ENCODE assay signal across 1 cellular context in the genomic region with DNA sequence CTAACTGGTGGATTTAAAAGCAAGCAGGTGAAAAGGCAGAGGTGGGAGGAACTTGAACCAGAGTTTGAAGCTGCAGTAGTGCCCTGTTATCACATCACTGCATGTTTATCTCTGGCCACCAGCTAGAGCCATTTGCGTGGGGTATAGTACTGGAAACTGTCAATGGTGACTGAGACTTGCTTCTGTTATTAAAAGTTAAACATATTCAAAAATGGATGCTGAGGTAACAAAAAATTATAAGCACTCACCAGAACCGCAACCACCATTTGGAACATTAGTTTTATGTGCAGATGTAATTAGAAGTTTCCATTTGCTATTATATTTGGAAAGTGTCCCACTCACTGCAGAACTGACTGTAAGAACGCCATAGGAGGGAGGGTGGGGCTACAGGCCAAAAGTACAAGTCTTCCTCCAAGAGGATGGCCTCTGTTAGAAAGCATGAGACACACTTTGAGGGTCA.
TF ChIP-seq lines count a peak whose summit lies in the region.

No MANE protein-coding gene starts in this region.

TF ChIP-seq in K562, 482 proteins besides CTCF, POLR2A, EP300 and RAD21 (continued from another document and continues in another):
- TF ChIP-seq, protein P1, sequence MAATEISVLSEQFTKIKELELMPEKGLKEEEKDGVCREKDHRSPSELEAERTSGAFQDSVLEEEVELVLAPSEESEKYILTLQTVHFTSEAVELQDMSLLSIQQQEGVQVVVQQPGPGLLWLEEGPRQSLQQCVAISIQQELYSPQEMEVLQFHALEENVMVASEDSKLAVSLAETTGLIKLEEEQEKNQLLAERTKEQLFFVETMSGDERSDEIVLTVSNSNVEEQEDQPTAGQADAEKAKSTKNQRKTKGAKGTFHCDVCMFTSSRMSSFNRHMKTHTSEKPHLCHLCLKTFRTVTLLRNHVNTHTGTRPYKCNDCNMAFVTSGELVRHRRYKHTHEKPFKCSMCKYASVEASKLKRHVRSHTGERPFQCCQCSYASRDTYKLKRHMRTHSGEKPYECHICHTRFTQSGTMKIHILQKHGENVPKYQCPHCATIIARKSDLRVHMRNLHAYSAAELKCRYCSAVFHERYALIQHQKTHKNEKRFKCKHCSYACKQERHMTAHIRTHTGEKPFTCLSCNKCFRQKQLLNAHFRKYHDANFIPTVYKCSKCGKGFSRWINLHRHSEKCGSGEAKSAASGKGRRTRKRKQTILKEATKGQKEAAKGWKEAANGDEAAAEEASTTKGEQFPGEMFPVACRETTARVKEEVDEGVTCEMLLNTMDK (IDR thresholded peaks at IDR 0.05; ENCODE audit: borderline replicate concordance, insufficient read depth, low read depth, low read length, poor library complexity, severe bottlenecking), result no peak
- TF ChIP-seq ZNF431 (CRISPR knock-in tag; IDR thresholded peaks at IDR 0.05) (no peak), SPI1 (IDR thresholded peaks at IDR 0.05; ENCODE audit: borderline replicate concordance, low read depth, low read length) (0 out of 2 replicates have a peak, but pooled peaks have one; percentile 45), NCOA1 (IDR thresholded peaks at IDR 0.05; ENCODE audit: low read depth) (peak; percentile 74; the same call in 1 of the 2 replicates), ZSCAN32 (CRISPR knock-in tag; IDR thresholded peaks at IDR 0.05) (no peak), ZKSCAN8 (CRISPR knock-in tag; IDR thresholded peaks at IDR 0.05) (no peak), DMBX1 (CRISPR knock-in tag; IDR thresholded peaks at IDR 0.05; ENCODE audit: borderline replicate concordance) (no peak), YBX1 (IDR thresholded peaks at IDR 0.05) (no peak), MAFG (tag; conservative IDR thresholded peaks at IDR 0.05) (peak; percentile 65), BHLHE40 (IDR thresholded peaks at IDR 0.05; ENCODE audit: low read length) (no peak), ARNT (IDR thresholded peaks at IDR 0.05) (peak; percentile 76 to 79; a peak in 3 of 4 replicates), RUNX1 (IDR thresholded peaks at IDR 0.05; ENCODE audit: low read depth) (no peak), KDM4B (IDR thresholded peaks at IDR 0.05; ENCODE audit: borderline replicate concordance in 2 of 2, low read depth in 1 of 2) (no peak), ARID2 (IDR thresholded peaks at IDR 0.05) (no peak), NEUROD1 (IDR thresholded peaks at IDR 0.05; ENCODE audit: borderline replicate concordance, low read depth, low read length, partially characterized antibody) (peak; percentile 72), PYGO2 (tag; IDR thresholded peaks at IDR 0.05) (no peak), CBX3 (IDR thresholded peaks at IDR 0.05; ENCODE audit: borderline replicate concordance in 1 of 2, low read length in 2 of 2) (peak in 1 of 2 experiments; percentile 64; a peak in 1 of 3 replicates), NR1H2 (CRISPR knock-in tag; IDR thresholded peaks at IDR 0.05) (no peak), RFX5 (IDR thresholded peaks at IDR 0.05; ENCODE audit: low read depth, low read length) (no peak), ZNF57 (CRISPR knock-in tag; IDR thresholded peaks at IDR 0.05) (no peak), ZNF76 (CRISPR knock-in tag; IDR thresholded peaks at IDR 0.05; ENCODE audit: borderline replicate concordance) (no peak), RBM15 (IDR thresholded peaks at IDR 0.05; ENCODE audit: insufficient read depth, low read length) (no peak), ZNF217 (CRISPR knock-in tag; IDR thresholded peaks at IDR 0.05) (no peak), HDAC1 (IDR thresholded peaks at IDR 0.05) (peak; percentile 37 to 85; a peak in 2 of 4 replicates), CSDE1 (IDR thresholded peaks at IDR 0.05) (no peak), KAT7 (CRISPR knock-in tag; IDR thresholded peaks at IDR 0.05; ENCODE audit: borderline replicate concordance) (no peak), ARHGAP35 (IDR thresholded peaks at IDR 0.05; ENCODE audit: partially characterized antibody) (no peak), ZNF79 (CRISPR knock-in tag; IDR thresholded peaks at IDR 0.05; ENCODE audit: low read depth) (no peak), CHD1 (IDR thresholded peaks at IDR 0.05; ENCODE audit: low read length) (no peak), JUND (IDR thresholded peaks at IDR 0.05; ENCODE audit: borderline replicate concordance, low read depth, low read length) (peak; percentile 58; the same call in 1 of the 2 replicates), JUND (tag; IDR thresholded peaks at IDR 0.05; ENCODE audit: borderline replicate concordance, low read depth, low read length) (no peak; the same call in 2 of the 3 replicates), ZNF778 (CRISPR knock-in tag; IDR thresholded peaks at IDR 0.05) (no peak), TCF7L2 (IDR thresholded peaks at IDR 0.05; ENCODE audit: low read depth, low read length) (no peak), CBX5 (IDR thresholded peaks at IDR 0.05; ENCODE audit: borderline replicate concordance, low read depth) (no peak; the same call in 1 of the 2 replicates), MAFK (IDR thresholded peaks at IDR 0.05; ENCODE audit: low read length) (no peak), TRIM28 (IDR thresholded peaks at IDR 0.05) (no peak; the same call in 1 of the 2 replicates), CBX2 (IDR thresholded peaks at IDR 0.05; ENCODE audit: insufficient read depth, low read length, poor library complexity, severe bottlenecking) (no peak), KDM5B (IDR thresholded peaks at IDR 0.05; ENCODE audit: insufficient replicate concordance, low read depth, low read length) (no peak), MCM5 (IDR thresholded peaks at IDR 0.05; ENCODE audit: low read depth) (no peak), SRF (CRISPR knock-in tag; IDR thresholded peaks at IDR 0.05) (no peak), MTA2 (IDR thresholded peaks at IDR 0.05; ENCODE audit: low read depth) (peak; percentile 90), RBM14 (IDR thresholded peaks at IDR 0.05; ENCODE audit: borderline replicate concordance, insufficient read depth, low read depth, low read length) (no peak), ZNF146 (CRISPR knock-in tag; IDR thresholded peaks at IDR 0.05; ENCODE audit: unreplicated experiment) (no peak), L3MBTL2 (IDR thresholded peaks at IDR 0.05) (peak; percentile 36; the same call in 1 of the 2 replicates), BRCA1 (IDR thresholded peaks at IDR 0.05) (no peak), BRCA1 (CRISPR knock-in tag; IDR thresholded peaks at IDR 0.05) (no peak)
- TF ChIP-seq, protein P2, sequence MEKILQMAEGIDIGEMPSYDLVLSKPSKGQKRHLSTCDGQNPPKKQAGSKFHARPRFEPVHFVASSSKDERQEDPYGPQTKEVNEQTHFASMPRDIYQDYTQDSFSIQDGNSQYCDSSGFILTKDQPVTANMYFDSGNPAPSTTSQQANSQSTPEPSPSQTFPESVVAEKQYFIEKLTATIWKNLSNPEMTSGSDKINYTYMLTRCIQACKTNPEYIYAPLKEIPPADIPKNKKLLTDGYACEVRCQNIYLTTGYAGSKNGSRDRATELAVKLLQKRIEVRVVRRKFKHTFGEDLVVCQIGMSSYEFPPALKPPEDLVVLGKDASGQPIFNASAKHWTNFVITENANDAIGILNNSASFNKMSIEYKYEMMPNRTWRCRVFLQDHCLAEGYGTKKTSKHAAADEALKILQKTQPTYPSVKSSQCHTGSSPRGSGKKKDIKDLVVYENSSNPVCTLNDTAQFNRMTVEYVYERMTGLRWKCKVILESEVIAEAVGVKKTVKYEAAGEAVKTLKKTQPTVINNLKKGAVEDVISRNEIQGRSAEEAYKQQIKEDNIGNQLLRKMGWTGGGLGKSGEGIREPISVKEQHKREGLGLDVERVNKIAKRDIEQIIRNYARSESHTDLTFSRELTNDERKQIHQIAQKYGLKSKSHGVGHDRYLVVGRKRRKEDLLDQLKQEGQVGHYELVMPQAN (IDR thresholded peaks at IDR 0.05; ENCODE audit: borderline replicate concordance), result no peak
- TF ChIP-seq, protein P3, sequence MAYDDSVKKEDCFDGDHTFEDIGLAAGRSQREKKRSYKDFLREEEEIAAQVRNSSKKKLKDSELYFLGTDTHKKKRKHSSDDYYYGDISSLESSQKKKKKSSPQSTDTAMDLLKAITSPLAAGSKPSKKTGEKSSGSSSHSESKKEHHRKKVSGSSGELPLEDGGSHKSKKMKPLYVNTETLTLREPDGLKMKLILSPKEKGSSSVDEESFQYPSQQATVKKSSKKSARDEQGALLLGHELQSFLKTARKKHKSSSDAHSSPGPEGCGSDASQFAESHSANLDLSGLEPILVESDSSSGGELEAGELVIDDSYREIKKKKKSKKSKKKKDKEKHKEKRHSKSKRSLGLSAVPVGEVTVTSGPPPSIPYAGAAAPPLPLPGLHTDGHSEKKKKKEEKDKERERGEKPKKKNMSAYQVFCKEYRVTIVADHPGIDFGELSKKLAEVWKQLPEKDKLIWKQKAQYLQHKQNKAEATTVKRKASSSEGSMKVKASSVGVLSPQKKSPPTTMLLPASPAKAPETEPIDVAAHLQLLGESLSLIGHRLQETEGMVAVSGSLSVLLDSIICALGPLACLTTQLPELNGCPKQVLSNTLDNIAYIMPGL (CRISPR knock-in tag; IDR thresholded peaks at IDR 0.05), result no peak
- TF ChIP-seq, protein P4, sequence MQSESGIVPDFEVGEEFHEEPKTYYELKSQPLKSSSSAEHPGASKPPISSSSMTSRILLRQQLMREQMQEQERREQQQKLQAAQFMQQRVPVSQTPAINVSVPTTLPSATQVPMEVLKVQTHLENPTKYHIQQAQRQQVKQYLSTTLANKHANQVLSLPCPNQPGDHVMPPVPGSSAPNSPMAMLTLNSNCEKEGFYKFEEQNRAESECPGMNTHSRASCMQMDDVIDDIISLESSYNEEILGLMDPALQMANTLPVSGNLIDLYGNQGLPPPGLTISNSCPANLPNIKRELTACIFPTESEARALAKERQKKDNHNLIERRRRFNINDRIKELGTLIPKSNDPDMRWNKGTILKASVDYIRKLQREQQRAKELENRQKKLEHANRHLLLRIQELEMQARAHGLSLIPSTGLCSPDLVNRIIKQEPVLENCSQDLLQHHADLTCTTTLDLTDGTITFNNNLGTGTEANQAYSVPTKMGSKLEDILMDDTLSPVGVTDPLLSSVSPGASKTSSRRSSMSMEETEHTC (IDR thresholded peaks at IDR 0.05), result no peak; the same call in 1 of the 2 replicates
- TF ChIP-seq, protein P5, sequence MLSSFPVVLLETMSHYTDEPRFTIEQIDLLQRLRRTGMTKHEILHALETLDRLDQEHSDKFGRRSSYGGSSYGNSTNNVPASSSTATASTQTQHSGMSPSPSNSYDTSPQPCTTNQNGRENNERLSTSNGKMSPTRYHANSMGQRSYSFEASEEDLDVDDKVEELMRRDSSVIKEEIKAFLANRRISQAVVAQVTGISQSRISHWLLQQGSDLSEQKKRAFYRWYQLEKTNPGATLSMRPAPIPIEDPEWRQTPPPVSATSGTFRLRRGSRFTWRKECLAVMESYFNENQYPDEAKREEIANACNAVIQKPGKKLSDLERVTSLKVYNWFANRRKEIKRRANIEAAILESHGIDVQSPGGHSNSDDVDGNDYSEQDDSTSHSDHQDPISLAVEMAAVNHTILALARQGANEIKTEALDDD (IDR thresholded peaks at IDR 0.05), result peak; percentile 80
- TF ChIP-seq, protein P6, sequence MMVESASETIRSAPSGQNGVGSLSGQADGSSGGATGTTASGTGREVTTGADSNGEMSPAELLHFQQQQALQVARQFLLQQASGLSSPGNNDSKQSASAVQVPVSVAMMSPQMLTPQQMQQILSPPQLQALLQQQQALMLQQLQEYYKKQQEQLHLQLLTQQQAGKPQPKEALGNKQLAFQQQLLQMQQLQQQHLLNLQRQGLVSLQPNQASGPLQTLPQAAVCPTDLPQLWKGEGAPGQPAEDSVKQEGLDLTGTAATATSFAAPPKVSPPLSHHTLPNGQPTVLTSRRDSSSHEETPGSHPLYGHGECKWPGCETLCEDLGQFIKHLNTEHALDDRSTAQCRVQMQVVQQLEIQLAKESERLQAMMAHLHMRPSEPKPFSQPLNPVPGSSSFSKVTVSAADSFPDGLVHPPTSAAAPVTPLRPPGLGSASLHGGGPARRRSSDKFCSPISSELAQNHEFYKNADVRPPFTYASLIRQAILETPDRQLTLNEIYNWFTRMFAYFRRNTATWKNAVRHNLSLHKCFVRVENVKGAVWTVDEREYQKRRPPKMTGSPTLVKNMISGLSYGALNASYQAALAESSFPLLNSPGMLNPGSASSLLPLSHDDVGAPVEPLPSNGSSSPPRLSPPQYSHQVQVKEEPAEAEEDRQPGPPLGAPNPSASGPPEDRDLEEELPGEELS (CRISPR knock-in tag; IDR thresholded peaks at IDR 0.05; ENCODE audit: borderline replicate concordance), result no peak
- TF ChIP-seq, protein P7, sequence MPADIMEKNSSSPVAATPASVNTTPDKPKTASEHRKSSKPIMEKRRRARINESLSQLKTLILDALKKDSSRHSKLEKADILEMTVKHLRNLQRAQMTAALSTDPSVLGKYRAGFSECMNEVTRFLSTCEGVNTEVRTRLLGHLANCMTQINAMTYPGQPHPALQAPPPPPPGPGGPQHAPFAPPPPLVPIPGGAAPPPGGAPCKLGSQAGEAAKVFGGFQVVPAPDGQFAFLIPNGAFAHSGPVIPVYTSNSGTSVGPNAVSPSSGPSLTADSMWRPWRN (IDR thresholded peaks at IDR 0.05; ENCODE audit: low read depth), result peak; percentile 46; the same call in 1 of the 2 replicates
- TF ChIP-seq, protein P8, sequence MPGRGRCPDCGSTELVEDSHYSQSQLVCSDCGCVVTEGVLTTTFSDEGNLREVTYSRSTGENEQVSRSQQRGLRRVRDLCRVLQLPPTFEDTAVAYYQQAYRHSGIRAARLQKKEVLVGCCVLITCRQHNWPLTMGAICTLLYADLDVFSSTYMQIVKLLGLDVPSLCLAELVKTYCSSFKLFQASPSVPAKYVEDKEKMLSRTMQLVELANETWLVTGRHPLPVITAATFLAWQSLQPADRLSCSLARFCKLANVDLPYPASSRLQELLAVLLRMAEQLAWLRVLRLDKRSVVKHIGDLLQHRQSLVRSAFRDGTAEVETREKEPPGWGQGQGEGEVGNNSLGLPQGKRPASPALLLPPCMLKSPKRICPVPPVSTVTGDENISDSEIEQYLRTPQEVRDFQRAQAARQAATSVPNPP (IDR thresholded peaks at IDR 0.05; ENCODE audit: borderline replicate concordance, insufficient read depth, insufficient read length), result no peak
